In genomic region chr5:104189909-104190308, GRCh38 we compare ENCODE assay signal across 16 cellular contexts.
DNase-seq lines count a peak whose midpoint lies in the region; TF ChIP-seq lines count a peak whose summit lies in the region.
"Had no signal": no experiment of that assay in that cellular context is flagged by ENCODE, and none has a peak within 500 bp of the region (broad histone marks: within the 10 kb centered on the region; RNA-seq: fewer than 3 reads in every experiment).

No MANE protein-coding gene starts in this region.

- H3K36me3 Mint-ChIP-seq in activated T-helper 2 cell treated with anti-CD3 and anti-CD28 coated beads, Interferon-gamma antibody, Interleukin-2, Interleukin-4, amounts not matched to agents 10 μg/mL and 5 μg/mL and 100 μg/mL, durations not matched to agents 14 hours and 24 hours and 36 hours (ENCODE audit: low read depth) = no peaks in the 10 kb centered on the region
- H3K36me3 Mint-ChIP-seq: CD14-positive monocyte had no signal

- H3K9me3 Mint-ChIP-seq in activated T-helper 2 cell treated with anti-CD3 and anti-CD28 coated beads, Interferon-gamma antibody, Interleukin-2, Interleukin-4, amounts not matched to agents 10 μg/mL and 5 μg/mL and 100 μg/mL, durations not matched to agents 14 hours and 24 hours and 36 hours = peaks cover 20% of the 10 kb centered on the region

- intact Hi-C loops in activated T-helper 2 cell treated with anti-CD3 and anti-CD28 coated beads, Interferon-gamma antibody, Interleukin-2, Interleukin-4, amounts not matched to agents 10 μg/mL and 5 μg/mL and 100 μg/mL, durations not matched to agents 14 hours and 24 hours and 36 hours (cut with micrococcal nuclease) = no loop called here
- intact Hi-C loops in uterus (cut with DNase I; ENCODE audit: low total_unique reads) = no loop called here

- H3K27ac Mint-ChIP-seq in activated T-helper 2 cell treated with anti-CD3 and anti-CD28 coated beads, Interferon-gamma antibody, Interleukin-2, Interleukin-4, amounts not matched to agents 10 μg/mL and 5 μg/mL and 100 μg/mL, durations not matched to agents 14 hours and 24 hours and 36 hours = no peak overlapping the region
- H3K27ac Mint-ChIP-seq: CD14-positive monocyte had no signal

- TF ChIP-seq CTCF in uterus (IDR thresholded peaks at IDR 0.05) = no peak

- no peak overlapping the region for H4K91ac ChIP-seq in mesenchymal stem cell (ENCODE audit: low read length)

- H3K4me1 ChIP-seq in mesenchymal stem cell (ENCODE audit: control insufficient read depth, insufficient read depth, low read depth, low read length) (no peaks in the 10 kb centered on the region), uterus (no peaks in the 10 kb centered on the region)

- no peak overlapping the region for H2BK12ac ChIP-seq in mesenchymal stem cell (ENCODE audit: low read length in 2 of 2)

- H3K23ac ChIP-seq in mesenchymal stem cell (ENCODE audit: low read length in 2 of 2) = no peak overlapping the region

- H3K4me1 Mint-ChIP-seq in activated T-helper 2 cell treated with anti-CD3 and anti-CD28 coated beads, Interferon-gamma antibody, Interleukin-2, Interleukin-4, amounts not matched to agents 10 μg/mL and 5 μg/mL and 100 μg/mL, durations not matched to agents 14 hours and 24 hours and 36 hours (ENCODE audit: low read depth) = no peaks in the 10 kb centered on the region
- H3K4me1 Mint-ChIP-seq: CD14-positive monocyte had no signal

- DNase-seq in GM04504 (ENCODE audit: low read depth) = peak; percentile 20
- peak; percentile 72 for DNase-seq in MV-4-11 (lab: John Stamatoyannopoulos, UW)
- peak; percentile 46 for DNase-seq in amniotic stem cell (lab: John Stamatoyannopoulos, UW)
- peak; percentile 73 for DNase-seq in mesenchymal stem cell
- no peak for DNase-seq in NCI-H748 treated with DMSO at 0.1 percent for 48 hours (lab: John Stamatoyannopoulos, UW)
- DNase-seq in activated T-helper 2 cell treated with anti-CD3 and anti-CD28 coated beads, Interferon-gamma antibody, Interleukin-2, Interleukin-4, amounts not matched to agents 10 μg/mL and 5 μg/mL and 100 μg/mL, durations not matched to agents 14 hours and 24 hours and 36 hours (ENCODE audit: low spot score) = no peak
- no peak for DNase-seq in uterus
- DNase-seq in mucosa of gallbladder (ENCODE audit: low spot score) = no peak
- DNase-seq: activated CD4-positive, alpha-beta T cell treated with anti-CD3 and anti-CD28 coated beads for 4 hours; erythroblast; mucosa of descending colon; NCI-H1436; NCI-H774; stimulated activated CD4-positive, alpha-beta T cell treated with anti-CD3 and anti-CD28 coated beads, Interleukin-4, amount 100 ng/mL, for 4 hours had no signal

- H3K36me3 ChIP-seq in mesenchymal stem cell (ENCODE audit: control insufficient read depth in 1 of 2, insufficient read depth in 2 of 2, low read depth in 1 of 2, low read length in 2 of 2) (no peaks in the 10 kb centered on the region), uterus (no peaks in the 10 kb centered on the region)
- H3K36me3 ChIP-seq: cardiac muscle cell had no signal

- WGBS in mesenchymal stem cell = 9% methylated on average over 1 of the region's 2 CpGs

- no peak overlapping the region for H2AFZ ChIP-seq in mesenchymal stem cell (ENCODE audit: low read depth, low read length)

- no peak overlapping the region for H3K4me3 ChIP-seq in mesenchymal stem cell (ENCODE audit: insufficient read depth in 1 of 2, low read depth in 1 of 2, low read length in 2 of 2)
- H3K4me3 ChIP-seq in uterus = no peak overlapping the region
- H3K4me3 ChIP-seq: cardiac muscle cell, mucosa of descending colon had no signal

- H2BK120ac ChIP-seq in mesenchymal stem cell (ENCODE audit: low read depth, low read length) = no peak overlapping the region

- H3K14ac ChIP-seq in mesenchymal stem cell (ENCODE audit: low read length in 2 of 2) = no peak overlapping the region

- no peak overlapping the region for H3K18ac ChIP-seq in mesenchymal stem cell (ENCODE audit: low read depth in 1 of 2, low read length in 2 of 2)

- H3K4ac ChIP-seq in mesenchymal stem cell (ENCODE audit: low read depth in 1 of 2, low read length in 2 of 2) = no peak overlapping the region

- no peaks in the 10 kb centered on the region for H3K79me1 ChIP-seq in mesenchymal stem cell (replicated peaks; ENCODE audit: low read length, poor library complexity, severe bottlenecking)

- H3K4me2 ChIP-seq in mesenchymal stem cell (ENCODE audit: low read length, poor library complexity, severe bottlenecking) = no peak overlapping the region

- H3K27ac ChIP-seq in mesenchymal stem cell (ENCODE audit: low read length, poor library complexity, severe bottlenecking) = no peak overlapping the region
- no peak overlapping the region for H3K27ac ChIP-seq in uterus
- H3K27ac ChIP-seq: cardiac muscle cell had no signal

- no peaks in the 10 kb centered on the region for H3K9me3 ChIP-seq in mesenchymal stem cell (ENCODE audit: control insufficient read depth, low read length)
- no peaks in the 10 kb centered on the region for H3K9me3 ChIP-seq in uterus

- H2BK15ac ChIP-seq in mesenchymal stem cell (ENCODE audit: low read depth, poor library complexity, severe bottlenecking) = no peak overlapping the region

- no peak for TF ChIP-seq POLR2A in uterus (IDR thresholded peaks at IDR 0.05)

- no peak overlapping the region for H2AK5ac ChIP-seq in mesenchymal stem cell (ENCODE audit: low read length, severe bottlenecking)

- H3K27me3 ChIP-seq in mesenchymal stem cell (ENCODE audit: control insufficient read depth in 1 of 2, insufficient read depth in 1 of 2, low read length in 2 of 2) (no peaks in the 10 kb centered on the region), uterus (no peaks in the 10 kb centered on the region)
- H3K27me3 ChIP-seq: cardiac muscle cell had no signal

- no peaks in the 10 kb centered on the region for H3K27me3 Mint-ChIP-seq in activated T-helper 2 cell treated with anti-CD3 and anti-CD28 coated beads, Interferon-gamma antibody, Interleukin-2, Interleukin-4, amounts not matched to agents 10 μg/mL and 5 μg/mL and 100 μg/mL, durations not matched to agents 14 hours and 24 hours and 36 hours (ENCODE audit: low read depth)

- no peak overlapping the region for H3K4me3 Mint-ChIP-seq in activated T-helper 2 cell treated with anti-CD3 and anti-CD28 coated beads, Interferon-gamma antibody, Interleukin-2, Interleukin-4, amounts not matched to agents 10 μg/mL and 5 μg/mL and 100 μg/mL, durations not matched to agents 14 hours and 24 hours and 36 hours (ENCODE audit: low read depth)
- H3K4me3 Mint-ChIP-seq: CD14-positive monocyte had no signal

- no peak overlapping the region for H3K9ac ChIP-seq in mesenchymal stem cell (ENCODE audit: low read length)

- H4K8ac ChIP-seq in mesenchymal stem cell (ENCODE audit: low read length) = no peak overlapping the region

- H2BK5ac ChIP-seq in mesenchymal stem cell (ENCODE audit: low read depth, low read length, poor library complexity, severe bottlenecking) = no peak overlapping the region

Comparison
In these comparisons a context has a peak if more than half of its experiments do, and no peak if none do; other contexts are left out.
1. DNase-seq: peak in GM04504 (single experiment), MV-4-11 (single experiment), amniotic stem cell (single experiment) and mesenchymal stem cell (single experiment); none in NCI-H748 treated with DMSO at 0.1 percent for 48 hours (single experiment), activated T-helper 2 cell treated with anti-CD3 and anti-CD28 coated beads, Interferon-gamma antibody, Interleukin-2, Interleukin-4, amounts not matched to agents 10 μg/mL and 5 μg/mL and 100 μg/mL, durations not matched to agents 14 hours and 24 hours and 36 hours (single experiment), uterus (0 of 2) and mucosa of gallbladder (single experiment).